Comparison of ENCODE assay signal across 8 cellular contexts in the genomic region with DNA sequence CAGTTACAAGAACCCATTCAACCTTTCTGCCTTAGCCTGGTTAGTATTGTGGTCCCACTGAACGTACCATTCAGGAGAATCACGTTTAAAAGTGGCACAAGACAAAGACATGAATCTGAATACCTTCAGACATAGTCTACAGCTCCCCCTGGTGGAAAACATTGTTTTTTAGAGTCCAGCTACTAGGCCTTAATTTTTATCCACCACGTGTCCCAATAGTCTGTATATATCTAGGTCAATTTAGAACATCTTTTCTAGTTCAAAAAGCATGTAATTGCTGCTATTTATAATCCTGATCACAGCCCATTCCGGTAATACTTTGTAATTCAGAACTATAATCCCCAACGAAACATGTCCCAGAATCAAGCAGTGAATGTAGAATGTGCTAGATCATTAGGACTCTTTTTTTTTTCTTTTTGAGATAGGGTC. TPM values are rescaled to one million over a fixed set of nuclear protein-coding genes. Genes with fewer than 3 reads are reported as not detected.
DNase-seq lines count a peak whose midpoint lies in the region; ATAC-seq, FAIRE-seq and TF ChIP-seq lines count a peak whose summit lies in the region.

No MANE protein-coding gene starts in this region.

- FAIRE-seq in TTC549 (lab: Jason Lieb, UNC), result peak; percentile 95

- H3K9me3 ChIP-seq in thoracic aorta, result no peaks in the 10 kb centered on the region

- POLR2A ChIA-PET in AG04449 (lab: Yijun Ruan, JAX), result interaction anchor here (0.7 to 1.0 kb wide), 4 partner anchors 55 to 189 kb away, joined by 3 to 5 read pairs (median 4); no protein-coding TSS in a partner anchor

- no peak for DNase-seq in AG04449 (ENCODE audit: low read depth, low spot score)
- peak; percentile 62 to 76 for DNase-seq in NCI-H2081 (lab: John Stamatoyannopoulos, UW)
- DNase-seq in dermis microvascular lymphatic vessel endothelial cell (ENCODE audit: low read depth in 2 of 2), result peak; percentile 76 to 83
- DNase-seq in medulla oblongata (ENCODE audit: extremely low spot score), result peak; percentile 92
- peak; percentile 42 for DNase-seq in thoracic aorta (ENCODE audit: low spot score)

- no peaks in the 10 kb centered on the region for H3K36me3 ChIP-seq in thoracic aorta

- CTCF ChIA-PET in AG04449 (lab: Yijun Ruan, JAX), result interaction anchor here (0.7 to 16.5 kb wide), 28 partner anchors 8 to 301 kb away, joined by 3 to 499 read pairs (median 7); a partner anchor contains a TSS

- no peaks in the 10 kb centered on the region for H3K27me3 ChIP-seq in thoracic aorta (replicated peaks; ENCODE audit: insufficient read depth)

- H3K4me1 ChIP-seq in thoracic aorta (ENCODE audit: control insufficient read depth in 1 of 2, low read depth in 2 of 2), result peaks cover 0 to 10% of the 10 kb centered on the region in 2 donors

- H3K27ac ChIP-seq in thoracic aorta, result no peak overlapping the region

- ATAC-seq in thoracic aorta (ENCODE audit: insufficient number of reproducible peaks, low FRiP score, low read depth) (peak; percentile 60), GM18861 (IDR thresholded peaks at IDR 0.05; ENCODE audit: unreplicated experiment) (no peak)

- H3K4me3 ChIP-seq in AG04449 (ENCODE audit: low read depth, low read length) (no peak overlapping the region), thoracic aorta (no peak overlapping the region)

- TF ChIP-seq CTCF in AG04449 (IDR thresholded peaks at IDR 0.05; ENCODE audit: insufficient read depth, low read length, missing control alignments), result peak; percentile 28
- peak; percentile 54 for TF ChIP-seq CTCF in GM12872 (IDR thresholded peaks at IDR 0.05; ENCODE audit: insufficient read depth, low read depth, low read length)
- TF ChIP-seq CTCF in thoracic aorta (IDR thresholded peaks at IDR 0.05), result peak; percentile 62

RNA-seq across cellular contexts. Expression of a gene that starts 13.7 kb away (rescaled TPM):
- total RNA-seq in dermis microvascular lymphatic vessel endothelial cell (not detected in 2 replicates), thoracic aorta (not detected)

RNA-seq across cellular contexts. Expression of a gene that starts 50.1 kb away (rescaled TPM):
- not detected in 2 replicates for total RNA-seq in dermis microvascular lymphatic vessel endothelial cell
- 1 to 10 TPM in 1 of 2 donors, under 1 TPM in 1; 0.85 to 8.3 TPM for total RNA-seq in thoracic aorta

RNA-seq across cellular contexts. Expression of a gene that starts 56.8 kb away (rescaled TPM):
- total RNA-seq in dermis microvascular lymphatic vessel endothelial cell (10.6 and 13.2 TPM in 2 replicates), thoracic aorta (10 to 100 TPM; 11.2 to 42.9 TPM)

RNA-seq across cellular contexts. Expression of a gene that starts 57.0 kb away (rescaled TPM):
- total RNA-seq in dermis microvascular lymphatic vessel endothelial cell (52.9 and 80.7 TPM in 2 replicates), thoracic aorta (10 to 100 TPM; 14.6 to 36.1 TPM)

RNA-seq across cellular contexts. Expression of a gene that starts 59.1 kb away (rescaled TPM):
- 0.13 and 0.26 TPM in 2 replicates for total RNA-seq in dermis microvascular lymphatic vessel endothelial cell
- not detected for total RNA-seq in thoracic aorta
